ENCODE assay signal across 8 cellular contexts in the genomic region with DNA sequence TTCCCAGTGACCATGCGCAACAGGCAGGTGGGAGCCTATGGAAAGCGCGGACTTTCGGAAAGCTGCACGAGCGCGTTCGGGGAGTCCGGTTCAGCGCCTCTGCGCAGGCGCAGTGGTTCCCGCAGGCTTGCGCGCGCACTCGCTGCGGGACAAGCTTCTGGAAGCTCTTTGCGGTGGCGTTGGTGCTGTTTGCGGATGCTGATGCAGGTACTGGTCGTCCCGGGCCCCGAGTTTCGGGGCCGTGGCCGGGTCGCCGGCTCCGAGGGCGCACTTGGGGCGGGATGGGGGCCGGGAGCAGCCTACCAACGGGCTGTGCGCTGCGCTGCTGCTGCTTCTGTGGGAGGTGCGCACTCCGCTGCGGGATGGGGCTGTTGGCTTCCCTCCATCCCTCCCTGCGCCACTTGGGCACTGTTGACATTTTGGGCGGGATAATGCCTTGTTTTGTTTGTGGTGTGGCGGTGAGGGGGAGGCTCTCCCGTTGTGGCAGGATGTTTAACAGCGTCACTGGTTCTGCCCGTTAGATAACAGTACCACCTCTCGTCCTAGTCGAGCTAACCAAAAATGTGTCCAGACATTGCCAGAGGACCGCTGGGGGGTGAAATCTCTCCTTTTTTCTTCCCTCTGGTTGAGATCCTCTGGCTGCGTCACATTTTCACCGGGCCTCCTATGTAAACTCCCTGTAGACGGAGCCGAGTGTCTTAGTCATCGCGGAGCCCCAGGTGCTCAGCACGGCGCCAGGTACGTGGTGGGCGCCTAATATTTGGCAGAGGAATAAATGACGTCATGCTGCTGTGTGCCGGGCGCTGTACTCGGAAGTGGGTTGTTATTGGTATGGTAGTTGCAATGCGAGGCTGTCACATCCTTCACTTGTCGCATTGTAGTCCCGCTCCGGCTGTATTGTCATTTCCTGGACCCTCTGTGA. TPM values are rescaled to one million over a fixed set of nuclear protein-coding genes. Genes with fewer than 3 reads are reported as not detected.
DNase-seq lines count a peak whose midpoint lies in the region; ATAC-seq, FAIRE-seq and TF ChIP-seq lines count a peak whose summit lies in the region.

A gene (plus strand): TSS at position 124 of the 922 bp plus-strand sequence. CDS start 2,217 bp downstream, outside the sequence.

- no peaks in the 10 kb centered on the region for H3K36me3 Mint-ChIP-seq in CD14-positive monocyte

- WGBS in mesendoderm (ENCODE audit: extremely low coverage, insufficient coverage, low lambda C conversion rate), result no CpG with 5 or more reads among the region's 66 CpGs

- H2AFZ ChIP-seq in endothelial cell of umbilical vein (ENCODE audit: low read depth, low read length), result peak within 1 kb of the TSS; percentile 72

- H3K4me3 Mint-ChIP-seq in CD14-positive monocyte, result peak within 1 kb of the TSS; percentile 79 to 92

- H3K27me3 ChIP-seq in endothelial cell of umbilical vein (ENCODE audit: control insufficient read depth in 2 of 2, insufficient read depth in 2 of 2, low read length in 2 of 2) (peaks cover 0 to 2% of the 10 kb centered on the region in 2 experiments), mesendoderm (ENCODE audit: insufficient read depth, low read length, poor library complexity) (no peaks in the 10 kb centered on the region)

- peaks cover 8 to 39% (median 21%) of the 10 kb centered on the region in 7 donors for H3K9me3 Mint-ChIP-seq in CD14-positive monocyte

- peak within 1 kb of the TSS; percentile 58 for H3K9ac ChIP-seq in endothelial cell of umbilical vein (replicated peaks; ENCODE audit: extremely low read depth, insufficient read depth, low read length)
- peak within 1 kb of the TSS; percentile 70 for H3K9ac ChIP-seq in mesendoderm (ENCODE audit: low read length)

- H3K4me3 ChIP-seq in HFF-Myc (replicated peaks; ENCODE audit: low read depth, low read length), result peak within 1 kb of the TSS; percentile 88
- peak within 1 kb of the TSS; percentile 7 to 88 (median 54) for H3K4me3 ChIP-seq in endothelial cell of umbilical vein (replicated peaks in 1 of 3; ENCODE audit: insufficient read depth in 1 of 3, low read depth in 1 of 3, low read length in 3 of 3)
- peak within 1 kb of the TSS; percentile 66 for H3K4me3 ChIP-seq in mesendoderm (ENCODE audit: low read length)

- H3K4ac ChIP-seq in mesendoderm (ENCODE audit: low read depth, low read length), result no peak within 1 kb of the TSS

- no peak within 1 kb of the TSS for H3K27ac ChIP-seq in endothelial cell of umbilical vein (ENCODE audit: insufficient read depth, low read depth, low read length)
- no peak within 1 kb of the TSS for H3K27ac ChIP-seq in mesendoderm (ENCODE audit: low read depth, low read length)

- ATAC-seq in HG03457 (IDR thresholded peaks at IDR 0.05; ENCODE audit: unreplicated experiment), result no peak

- dilution Hi-C loops in endothelial cell of umbilical vein (cut with MboI; ENCODE audit: extremely low pct_ligation_motif_present, low sequenced_read_pairs), result no loop called here

- intact Hi-C loops in CD14-positive monocyte (cut with micrococcal nuclease) (no loop called here), endothelial cell of umbilical vein (cut with micrococcal nuclease) (loop anchor here (1.0 kb wide), 1 partner anchor 43 kb away; no protein-coding TSS in a partner anchor)

- H3K9me1 ChIP-seq in endothelial cell of umbilical vein (replicated peaks; ENCODE audit: control insufficient read depth, extremely low read depth, insufficient read depth, low read length), result no peaks in the 10 kb centered on the region

- no peak within 1 kb of the TSS for H3K23ac ChIP-seq in mesendoderm (ENCODE audit: low read length)

- no peak within 1 kb of the TSS for H2AK5ac ChIP-seq in mesendoderm (ENCODE audit: low read length)

- H3K27ac Mint-ChIP-seq in CD14-positive monocyte, result no peak within 1 kb of the TSS

- DNase-seq in CD14-positive monocyte (ENCODE audit: low spot score), result no peak
- peak; percentile 50 for DNase-seq in HFF-Myc (ENCODE audit: extremely low read depth, low read depth)
- peak; percentile 92 for DNase-seq in NCI-H774 (lab: John Stamatoyannopoulos, UW)
- peak; percentile 58 for DNase-seq in activated T-cell treated with anti-CD3 and anti-CD28 coated beads for 4 hours
- peak; percentile 84 for DNase-seq in endothelial cell of umbilical vein (ENCODE audit: low read depth, low spot score)
- peak; percentile 90 for DNase-seq in mesendoderm
- DNase-seq in stimulated activated CD4-positive, alpha-beta T cell treated with anti-CD3 and anti-CD28 coated beads, TNF-alpha, amount 100 ng/mL, for 24 hours (ENCODE audit: low read depth in 3 of 3), result peak; percentile 36 to 69 (median 49)

- H2BK5ac ChIP-seq in mesendoderm (ENCODE audit: low read length), result no peak within 1 kb of the TSS

- no peak for TF ChIP-seq CTCF in CD14-positive monocyte (IDR thresholded peaks at IDR 0.05)
- no peak for TF ChIP-seq CTCF in HFF-Myc (IDR thresholded peaks at IDR 0.05; ENCODE audit: low read depth, low read length, missing control alignments)
- no peak for TF ChIP-seq CTCF in endothelial cell of umbilical vein (IDR thresholded peaks at IDR 0.05; ENCODE audit: extremely low read depth in 1 of 2, insufficient read depth in 1 of 2, low read depth in 1 of 2, low read length in 2 of 2)

- H3K4me1 ChIP-seq in endothelial cell of umbilical vein (ENCODE audit: control insufficient read depth, extremely low read depth, insufficient read depth, low read length), result peaks cover 6% of the 10 kb centered on the region
- peaks cover 3% of the 10 kb centered on the region for H3K4me1 ChIP-seq in mesendoderm (ENCODE audit: control insufficient read depth, low read depth, low read length)

- no peaks in the 10 kb centered on the region for H4K20me1 ChIP-seq in endothelial cell of umbilical vein (replicated peaks; ENCODE audit: control insufficient read depth, extremely low read depth, insufficient read depth, low read length)

- peaks cover 17% of the 10 kb centered on the region for H3K4me1 Mint-ChIP-seq in CD14-positive monocyte

- CTCF ChIA-PET in endothelial cell of umbilical vein (lab: Charles Lee), result interaction anchor here (0.7 to 1.0 kb wide), 4 partner anchors 8 to 96 kb away, joined by 3 read pairs; a partner anchor contains a TSS

- no peak within 1 kb of the TSS for H4K5ac ChIP-seq in mesendoderm (ENCODE audit: low read length)

- H3K18ac ChIP-seq in mesendoderm (ENCODE audit: low read length), result no peak within 1 kb of the TSS

- H3K27me3 Mint-ChIP-seq in CD14-positive monocyte (ENCODE audit: low read depth in 3 of 3), result peaks cover 26 to 38% (median 29%) of the 10 kb centered on the region in 3 donors

- no peaks in the 10 kb centered on the region for H3K36me3 ChIP-seq in endothelial cell of umbilical vein (ENCODE audit: control insufficient read depth in 2 of 2, extremely low read depth in 1 of 2, insufficient read depth in 2 of 2, low read length in 2 of 2)
- H3K36me3 ChIP-seq in mesendoderm (ENCODE audit: control insufficient read depth, insufficient read depth, low read length), result no peaks in the 10 kb centered on the region

- no peak within 1 kb of the TSS for H2BK15ac ChIP-seq in mesendoderm (replicated peaks; ENCODE audit: low read depth)

- H3K79me2 ChIP-seq in endothelial cell of umbilical vein (ENCODE audit: control insufficient read depth, insufficient read depth, low read length) (no peaks in the 10 kb centered on the region), mesendoderm (ENCODE audit: control insufficient read depth, insufficient read depth, low read length) (no peaks in the 10 kb centered on the region)

- POLR2A ChIA-PET in endothelial cell of umbilical vein (lab: Charles Lee), result no interaction called here

- peak within 1 kb of the TSS; percentile 87 for H3K56ac ChIP-seq in mesendoderm (ENCODE audit: low read length)

- H3K9me3 ChIP-seq in endothelial cell of umbilical vein (replicated peaks; ENCODE audit: control insufficient read depth, insufficient read depth, low read length), result no peaks in the 10 kb centered on the region

- no peak within 1 kb of the TSS for H2BK120ac ChIP-seq in mesendoderm (ENCODE audit: low read depth, low read length)

- H4K8ac ChIP-seq in mesendoderm (ENCODE audit: low read depth, low read length), result no peak within 1 kb of the TSS

- peak within 1 kb of the TSS; percentile 54 for H3K4me2 ChIP-seq in endothelial cell of umbilical vein (ENCODE audit: insufficient read depth, low read length)
- H3K4me2 ChIP-seq in mesendoderm (ENCODE audit: low read length), result peak within 1 kb of the TSS; percentile 91

- TSS peak; percentile 48 for BruUV-seq in endothelial cell of umbilical vein (replicated peaks; lab: Mats Ljungman, UMichigan)

- peak; percentile 94 for FAIRE-seq in endothelial cell of umbilical vein (lab: Jason Lieb, UNC)

- TF ChIP-seq POLR2A in endothelial cell of umbilical vein (IDR thresholded peaks at IDR 0.05; ENCODE audit: low read depth, low read length), result no peak

- H3K79me1 ChIP-seq in mesendoderm (ENCODE audit: low read length), result no peaks in the 10 kb centered on the region

TF ChIP-seq in endothelial cell of umbilical vein, 7 proteins besides CTCF, POLR2A, EP300 and RAD21:
- TF ChIP-seq EZH2 (IDR thresholded peaks at IDR 0.05; ENCODE audit: borderline replicate concordance, low read depth, low read length, severe bottlenecking) (no peak), FOS (IDR thresholded peaks at IDR 0.05; ENCODE audit: borderline replicate concordance, insufficient read depth, low read length) (peak; percentile 63), GATA2 (IDR thresholded peaks at IDR 0.05; ENCODE audit: insufficient read depth, insufficient read length, low read depth, low read length) (no peak), JUN (IDR thresholded peaks at IDR 0.05; ENCODE audit: borderline replicate concordance, insufficient read depth, insufficient read length, low read depth) (peak; percentile 38), POLR2AphosphoS5 (IDR thresholded peaks at IDR 0.05; ENCODE audit: insufficient read depth, low read depth, low read length) (no peak), MYC (IDR thresholded peaks at IDR 0.05; ENCODE audit: low read depth, low read length) (no peak)
- TF ChIP-seq, protein P1, sequence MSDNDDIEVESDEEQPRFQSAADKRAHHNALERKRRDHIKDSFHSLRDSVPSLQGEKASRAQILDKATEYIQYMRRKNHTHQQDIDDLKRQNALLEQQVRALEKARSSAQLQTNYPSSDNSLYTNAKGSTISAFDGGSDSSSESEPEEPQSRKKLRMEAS (IDR thresholded peaks at IDR 0.05; ENCODE audit: insufficient read depth, insufficient read length), result no peak
TF ChIP-seq in endothelial cell of umbilical vein: peak in this region for 2.

RNA-seq across cellular contexts. Expression of the gene that starts here (rescaled TPM):
- polyA plus RNA-seq in CD14-positive monocyte, result not detected
- total RNA-seq in endothelial cell of umbilical vein, result 1.8 and 2.0 TPM in 2 replicates
- polyA plus RNA-seq in endothelial cell of umbilical vein, result 0.14 and 0.23 TPM in 2 replicates
- polyA plus RNA-seq in endothelial cell of umbilical vein (2011; cell fraction: cytosol; rRNA removed), result 0.28 and 0.39 TPM in 2 replicates
- polyA plus RNA-seq in endothelial cell of umbilical vein (2011; cell fraction: nucleus; rRNA removed), result 0.57 and 1.1 TPM in 2 replicates
- polyA plus RNA-seq in endothelial cell of umbilical vein (2012), result 0.55 and 0.74 TPM in 2 replicates
- 4.0 and 5.8 TPM in 2 replicates for polyA minus RNA-seq in endothelial cell of umbilical vein
- not detected for polyA minus RNA-seq in endothelial cell of umbilical vein (2011; cell fraction: cytosol; rRNA and poly(A)+ RNA removed)
- polyA minus RNA-seq in endothelial cell of umbilical vein (2011; cell fraction: nucleus; rRNA and poly(A)+ RNA removed), result 1.5 and 3.3 TPM in 2 replicates
- 2.7 TPM for polyA plus RNA-seq in mesendoderm (2013, experiment 1 of 2)
- polyA plus RNA-seq in mesendoderm (2013, experiment 2 of 2), result 2.5 TPM
